8 cellular contexts compared by ENCODE assay signal in genomic region chr4:48129307-48130014, GRCh38. TPM values are rescaled to one million over a fixed set of nuclear protein-coding genes. Genes with fewer than 3 reads are reported as not detected.
A peak's percentile ranks its signal among the peaks of the same experiment; 100 is the strongest.
DNase-seq lines count a peak whose midpoint lies in the region; TF ChIP-seq lines count a peak whose summit lies in the region.

No MANE protein-coding gene starts in this region.

- H3K9me3 Mint-ChIP-seq in immature natural killer cell, result no peaks in the 10 kb centered on the region

- TF ChIP-seq CTCF in transverse colon (IDR thresholded peaks at IDR 0.05), result no peak
- TF ChIP-seq CTCF in stomach (IDR thresholded peaks at IDR 0.05), result no peak

- peaks cover 12 to 29% (median 15%) of the 10 kb centered on the region in 3 donors for H3K36me3 Mint-ChIP-seq in immature natural killer cell

- H3K9me3 ChIP-seq in transverse colon (no peaks in the 10 kb centered on the region), stomach (no peaks in the 10 kb centered on the region)

- TF ChIP-seq EP300 in transverse colon (IDR thresholded peaks at IDR 0.05; ENCODE audit: low read depth) (no peak), stomach (IDR thresholded peaks at IDR 0.05) (no peak)

- H3K4me1 Mint-ChIP-seq in immature natural killer cell, result peaks cover 11 to 95% of the 10 kb centered on the region in 2 donors

- peaks cover 2 to 18% (median 14%) of the 10 kb centered on the region in 3 donors for H3K27me3 Mint-ChIP-seq in immature natural killer cell (ENCODE audit: low read depth in 3 of 3)

- peak overlapping the region; percentile 94 to 98 (median 97) for H3K27ac Mint-ChIP-seq in immature natural killer cell

- H3K36me3 ChIP-seq in transverse colon (no peaks in the 10 kb centered on the region), stomach (no peaks in the 10 kb centered on the region)

- no peaks in the 10 kb centered on the region for H3K27me3 ChIP-seq in transverse colon
- no peaks in the 10 kb centered on the region for H3K27me3 ChIP-seq in stomach

- intact Hi-C loops in transverse colon (cut with DNase I; ENCODE audit: low total_unique reads), result no loop called here
- intact Hi-C loops in stomach (cut with DNase I; ENCODE audit: low total_unique reads), result no loop called here

- in situ Hi-C loops in transverse colon (cut with MboI; ENCODE audit: low pct_ligation_motif_present in 1 of 4, low pct_unique_long_range_greater_than_20kb in 1 of 4, low sequenced_read_pairs in 3 of 4), result loop anchor here in 1 of 4 donors (10.0 kb wide), 1 partner anchor 165 kb away; no protein-coding TSS in a partner anchor

- TF ChIP-seq POLR2A in transverse colon (IDR thresholded peaks at IDR 0.05) (no peak), stomach (IDR thresholded peaks at IDR 0.05) (no peak)

- peak overlapping the region in 2 of 4 donors; percentile 15 to 18 for H3K27ac ChIP-seq in transverse colon
- H3K27ac ChIP-seq in stomach, result peak overlapping the region in 1 of 5 donors; percentile 29

- H3K4me3 ChIP-seq in transverse colon (no peak overlapping the region), stomach (no peak overlapping the region)

- peak overlapping the region; percentile 89 to 95 (median 93) for H3K4me3 Mint-ChIP-seq in immature natural killer cell

- DNase-seq in SKM-1 (lab: John Stamatoyannopoulos, UW; ENCODE audit: unreplicated experiment) (peak; percentile 4), SKM-1 treated with dmso at 0.1 percent for 144 hours (lab: John Stamatoyannopoulos, UW; ENCODE audit: unreplicated experiment) (no peak), immature natural killer cell (peak; percentile 70 to 76 (median 75)), transverse colon (peak; percentile 52), occipital lobe (lab: John Stamatoyannopoulos, UW) (no peak), stomach (no peak), NCI-H526 treated with DMSO at 0.1 percent for 48 hours (lab: John Stamatoyannopoulos, UW) (no peak)
- peak; percentile 80 for DNase-seq in activated CD8-positive, alpha-beta memory T cell treated with anti-CD3 and anti-CD28 coated beads, Interleukin-2, amount 50 U/mL, for 48 hours

- H3K4me1 ChIP-seq in transverse colon (peaks cover 0 to 26% (median 15%) of the 10 kb centered on the region in 4 donors), stomach (peaks cover 0 to 29% (median 23%) of the 10 kb centered on the region in 4 donors)

- WGBS in transverse colon (ENCODE audit: low coverage in 1 of 2), 2 donors, result 40 to 42% methylated on average over 9 of the region's 9 CpGs
- WGBS in stomach, 5 donors, result 33 to 37% (median 36%) methylated on average over 9 of the region's 9 CpGs

RNA-seq across cellular contexts. Expression of gene TXK, which starts 4.6 kb away (rescaled TPM):
- polyA plus RNA-seq in immature natural killer cell (100 to 1,000 TPM; 176 to 314 (median 243) TPM), stomach (under 1 TPM; 0.15 to 0.63 (median 0.37) TPM)
- total RNA-seq in transverse colon (1 to 10 TPM; 2.6 to 10.0 (median 6.8) TPM), occipital lobe (3.1 TPM), stomach (1 to 10 TPM in 4 of 5 donors, not detected in 1; 1.2 to 8.3 (median 4.4) TPM)

Comparison
In these comparisons a context has a peak if more than half of its experiments do, and no peak if none do; other contexts are left out.
1. DNase-seq: peak in SKM-1 (single experiment), activated CD8-positive, alpha-beta memory T cell treated with anti-CD3 and anti-CD28 coated beads, Interleukin-2, amount 50 U/mL, for 48 hours (single experiment), immature natural killer cell (3 of 3) and transverse colon (single experiment); none in SKM-1 treated with dmso at 0.1 percent for 144 hours (single experiment), occipital lobe (single experiment), stomach (single experiment) and NCI-H526 treated with DMSO at 0.1 percent for 48 hours (single experiment).